In the genomic region with DNA sequence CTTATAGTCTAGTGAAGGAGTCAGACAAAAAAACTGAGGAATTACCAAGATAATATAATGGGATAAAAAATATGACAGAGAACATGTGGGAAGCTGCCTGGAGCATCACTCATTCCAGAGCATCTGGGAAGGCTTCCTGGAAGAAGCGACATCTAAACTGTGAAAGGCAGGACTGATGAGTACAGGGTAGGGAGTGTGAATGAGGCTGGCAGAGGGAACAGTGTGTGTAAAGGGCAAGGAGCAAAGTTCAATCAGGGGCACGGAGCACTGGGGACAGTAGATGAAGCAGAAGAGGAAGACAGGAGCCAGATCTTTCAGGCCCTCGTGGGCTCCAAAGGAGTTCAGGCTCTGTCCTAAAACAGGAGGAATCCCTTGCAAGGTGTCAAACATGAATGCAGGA, we compare ENCODE assay signal across 2 cellular contexts.
TF ChIP-seq lines count a peak whose summit lies in the region.

No MANE protein-coding gene starts in this region.

TF ChIP-seq in IMR-90, 13 proteins besides CTCF, POLR2A, EP300 and RAD21:
- TF ChIP-seq RFX5 (IDR thresholded peaks at IDR 0.05; ENCODE audit: low read depth, low read length) (no peak), MAFK (IDR thresholded peaks at IDR 0.05; ENCODE audit: low read depth, low read length) (no peak), SMC3 (IDR thresholded peaks at IDR 0.05; ENCODE audit: low read depth, low read length) (no peak), CHD1 (IDR thresholded peaks at IDR 0.05; ENCODE audit: low read depth, low read length) (no peak), NFE2L2 (IDR thresholded peaks at IDR 0.05; ENCODE audit: low read depth, low read length) (no peak), MXI1 (IDR thresholded peaks at IDR 0.05; ENCODE audit: borderline replicate concordance, low read depth, low read length) (no peak), BHLHE40 (IDR thresholded peaks at IDR 0.05; ENCODE audit: low read depth, low read length) (no peak)
- TF ChIP-seq, protein P1, sequence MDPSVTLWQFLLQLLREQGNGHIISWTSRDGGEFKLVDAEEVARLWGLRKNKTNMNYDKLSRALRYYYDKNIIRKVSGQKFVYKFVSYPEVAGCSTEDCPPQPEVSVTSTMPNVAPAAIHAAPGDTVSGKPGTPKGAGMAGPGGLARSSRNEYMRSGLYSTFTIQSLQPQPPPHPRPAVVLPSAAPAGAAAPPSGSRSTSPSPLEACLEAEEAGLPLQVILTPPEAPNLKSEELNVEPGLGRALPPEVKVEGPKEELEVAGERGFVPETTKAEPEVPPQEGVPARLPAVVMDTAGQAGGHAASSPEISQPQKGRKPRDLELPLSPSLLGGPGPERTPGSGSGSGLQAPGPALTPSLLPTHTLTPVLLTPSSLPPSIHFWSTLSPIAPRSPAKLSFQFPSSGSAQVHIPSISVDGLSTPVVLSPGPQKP (IDR thresholded peaks at IDR 0.05; ENCODE audit: borderline replicate concordance, low read depth, low read length) = no peak
- TF ChIP-seq, protein P2, sequence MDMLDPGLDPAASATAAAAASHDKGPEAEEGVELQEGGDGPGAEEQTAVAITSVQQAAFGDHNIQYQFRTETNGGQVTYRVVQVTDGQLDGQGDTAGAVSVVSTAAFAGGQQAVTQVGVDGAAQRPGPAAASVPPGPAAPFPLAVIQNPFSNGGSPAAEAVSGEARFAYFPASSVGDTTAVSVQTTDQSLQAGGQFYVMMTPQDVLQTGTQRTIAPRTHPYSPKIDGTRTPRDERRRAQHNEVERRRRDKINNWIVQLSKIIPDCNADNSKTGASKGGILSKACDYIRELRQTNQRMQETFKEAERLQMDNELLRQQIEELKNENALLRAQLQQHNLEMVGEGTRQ (IDR thresholded peaks at IDR 0.05; ENCODE audit: low read depth, low read length) = no peak
TF ChIP-seq in IMR-90: peak in this region for 0.

TF ChIP-seq in K562, 482 proteins besides CTCF, POLR2A, EP300 and RAD21:
- TF ChIP-seq ZNF263 (CRISPR knock-in tag; IDR thresholded peaks at IDR 0.05; ENCODE audit: borderline replicate concordance) = no peak
- peak; percentile 66 for TF ChIP-seq ZFP36 (IDR thresholded peaks at IDR 0.05; ENCODE audit: low read depth, low read length, partially characterized antibody)
